Comparison of ENCODE assay signal across 15 cellular contexts in the genomic region with DNA sequence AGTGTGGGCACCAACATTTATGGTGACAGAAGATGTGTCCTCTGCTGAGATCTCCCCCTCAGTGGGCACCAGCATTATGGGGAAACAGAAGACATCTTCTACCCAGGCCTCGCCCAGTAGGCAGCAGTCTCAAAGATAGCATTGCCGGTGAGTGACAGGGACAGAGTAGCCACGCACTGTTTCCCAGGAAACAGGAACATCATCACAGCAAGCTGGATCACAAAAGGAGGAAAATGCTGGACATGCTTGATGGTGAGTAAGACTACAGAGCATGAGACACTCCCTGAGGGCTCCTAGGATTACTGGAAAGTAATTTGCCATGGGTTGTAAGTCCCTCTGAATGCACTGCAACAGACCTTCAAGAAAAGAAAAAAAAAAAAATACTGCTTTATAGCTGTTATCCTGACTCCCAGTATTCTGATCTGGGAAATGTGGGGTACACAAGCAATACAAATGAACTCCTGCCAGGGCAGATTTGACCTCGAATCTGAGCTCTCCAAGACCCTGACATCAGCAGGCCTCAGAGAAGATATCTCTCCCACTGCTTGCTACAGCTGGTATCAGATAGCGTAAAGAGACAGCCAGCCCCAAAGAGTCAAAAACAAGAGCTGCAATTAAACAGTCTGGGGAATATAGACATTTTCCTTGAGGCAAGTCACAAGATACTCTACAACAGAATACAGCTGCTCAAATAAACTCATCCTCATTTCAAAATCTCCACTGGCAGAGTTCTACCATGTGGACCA.
A peak's percentile ranks its signal among the peaks of the same experiment; 100 is the strongest.
DNase-seq lines count a peak whose midpoint lies in the region; ATAC-seq and TF ChIP-seq lines count a peak whose summit lies in the region.
"Had no signal": no experiment of that assay in that cellular context is flagged by ENCODE, and none has a peak within 500 bp of the region (broad histone marks: within the 10 kb centered on the region; RNA-seq: fewer than 3 reads in every experiment).

No MANE protein-coding gene starts in this region.

- BruUV-seq in PC-3 (replicated peaks; lab: Mats Ljungman, UMichigan) = no TSS peak

- H3K27ac ChIP-seq in PC-3 (ENCODE audit: low read length) (no peak overlapping the region), smooth muscle cell (ENCODE audit: low read depth) (peak overlapping the region; percentile 71), dorsolateral prefrontal cortex (peak overlapping the region in 2 of 59 donors; percentile 14 to 15)

- H3K9me2 ChIP-seq in PC-3 (replicated peaks; ENCODE audit: low read length) = no peaks in the 10 kb centered on the region

- intact Hi-C loops in PC-3 (cut with micrococcal nuclease) = no loop called here
- intact Hi-C loops in dorsolateral prefrontal cortex (cut with DNase I) = no loop called here

- H3K27me3 ChIP-seq in PC-3 (ENCODE audit: low read length) (no peaks in the 10 kb centered on the region), smooth muscle cell (ENCODE audit: low read depth) (no peaks in the 10 kb centered on the region), dorsolateral prefrontal cortex (peaks cover 0 to 9% (median 0%) of the 10 kb centered on the region in 45 donors)
- H3K27me3 ChIP-seq: MG63 had no signal

- H3K4me1 ChIP-seq in PC-3 (ENCODE audit: insufficient read depth, low read length) = peaks cover 7% of the 10 kb centered on the region; the same call in 1 of the 2 replicates
- H3K4me1 ChIP-seq in smooth muscle cell (ENCODE audit: low read depth) = peaks cover 5% of the 10 kb centered on the region

- H3K9me3 Mint-ChIP-seq in glutamatergic neuron (ENCODE audit: unreplicated experiment) = peaks cover 5% of the 10 kb centered on the region
- H3K9me3 Mint-ChIP-seq: activated naive CD8-positive, alpha-beta T cell treated with anti-CD3 and anti-CD28 coated beads, Interleukin-2, amount 10 ng/mL, durations not matched to agents 7 days and 5 days had no signal

- H3K4me3 ChIP-seq in PC-3 (ENCODE audit: low read length) (no peak overlapping the region), smooth muscle cell (no peak overlapping the region), dorsolateral prefrontal cortex (no peak overlapping the region)
- H3K4me3 ChIP-seq: MG63 had no signal

- H3K9me3 ChIP-seq in PC-3 (ENCODE audit: low read length) = no peaks in the 10 kb centered on the region
- no peaks in the 10 kb centered on the region for H3K9me3 ChIP-seq in smooth muscle cell (replicated peaks; ENCODE audit: low read depth)
- H3K9me3 ChIP-seq: MG63 had no signal

- POLR2A ChIA-PET in PC-3 (lab: Charles Lee; ENCODE audit: unreplicated experiment) = no interaction called here

- CTCF ChIA-PET in PC-3 (lab: Charles Lee) = interaction anchor here (0.6 kb wide), 1 partner anchor 163 kb away, joined by 3 read pairs; no protein-coding TSS in a partner anchor

- ATAC-seq in PC-3 = no peak
- ATAC-seq: activated CD8-positive, alpha-beta T cell treated with anti-CD3 and anti-CD28 coated beads, Interleukin-2, amount 10 ng/mL, durations not matched to agents 7 days and 5 days; right cardiac atrium had no signal

- H3K4me2 ChIP-seq in PC-3 (ENCODE audit: low read length) = no peak overlapping the region
- H3K4me2 ChIP-seq in smooth muscle cell = peak overlapping the region; percentile 21

- H3K79me2 ChIP-seq in PC-3 (ENCODE audit: low read length) = no peaks in the 10 kb centered on the region
- H3K79me2 ChIP-seq in smooth muscle cell (ENCODE audit: low read depth) = no peaks in the 10 kb centered on the region

- H3K36me3 ChIP-seq in PC-3 (ENCODE audit: low read depth, low read length) (no peaks in the 10 kb centered on the region), smooth muscle cell (ENCODE audit: low read depth) (no peaks in the 10 kb centered on the region)
- H3K36me3 ChIP-seq: MG63 had no signal

- H4K20me1 ChIP-seq in PC-3 (ENCODE audit: low read length) (no peaks in the 10 kb centered on the region), smooth muscle cell (ENCODE audit: low read depth) (no peaks in the 10 kb centered on the region)

- peaks cover 6% of the 10 kb centered on the region for H3K36me3 Mint-ChIP-seq in glutamatergic neuron (ENCODE audit: unreplicated experiment)
- H3K36me3 Mint-ChIP-seq: activated naive CD8-positive, alpha-beta T cell treated with anti-CD3 and anti-CD28 coated beads, Interleukin-2, amount 10 ng/mL, durations not matched to agents 7 days and 5 days had no signal

- H3K9ac ChIP-seq in PC-3 (ENCODE audit: low read length) (no peak overlapping the region), smooth muscle cell (ENCODE audit: low read depth) (peak overlapping the region; percentile 9)

- TF ChIP-seq CTCF in PC-3 (conservative IDR thresholded peaks at IDR 0.05; ENCODE audit: low read depth, low read length) (no peak), glutamatergic neuron (IDR thresholded peaks at IDR 0.05; ENCODE audit: partially characterized antibody, unreplicated experiment) (no peak), smooth muscle cell (IDR thresholded peaks at IDR 0.05; ENCODE audit: borderline replicate concordance, insufficient read depth, poor library complexity, severe bottlenecking) (no peak), dorsolateral prefrontal cortex (IDR thresholded peaks at IDR 0.05 in 54 of 56, conservative IDR thresholded peaks at IDR 0.05 in 2 of 56; ENCODE audit: low read depth in 1 of 56, partially characterized antibody in 56 of 56) (no peak)

- H3K27ac Mint-ChIP-seq in glutamatergic neuron (ENCODE audit: unreplicated experiment) = peak overlapping the region; percentile 53
- H3K27ac Mint-ChIP-seq: activated CD8-positive, alpha-beta T cell treated with anti-CD3 and anti-CD28 coated beads, Interleukin-2, amount 10 ng/mL, durations not matched to agents 7 days and 5 days; activated naive CD8-positive, alpha-beta T cell treated with anti-CD3 and anti-CD28 coated beads, Interleukin-2, amount 10 ng/mL, durations not matched to agents 7 days and 5 days had no signal

- no peaks in the 10 kb centered on the region for H3K27me3 Mint-ChIP-seq in glutamatergic neuron (ENCODE audit: unreplicated experiment)

- peak overlapping the region; percentile 35 for H3K4me3 Mint-ChIP-seq in glutamatergic neuron (ENCODE audit: unreplicated experiment)
- H3K4me3 Mint-ChIP-seq: activated CD8-positive, alpha-beta T cell treated with anti-CD3 and anti-CD28 coated beads, Interleukin-2, amount 10 ng/mL, durations not matched to agents 7 days and 5 days; activated naive CD8-positive, alpha-beta T cell treated with anti-CD3 and anti-CD28 coated beads, Interleukin-2, amount 10 ng/mL, durations not matched to agents 7 days and 5 days had no signal

- DNase-seq in NCI-H1105 treated with DMSO at 0.1 percent for 48 hours (lab: John Stamatoyannopoulos, UW) = peak; percentile 11
- no peak for DNase-seq in NCI-H1105 (lab: John Stamatoyannopoulos, UW)
- peak; percentile 14 for DNase-seq in PC-3
- no peak for DNase-seq in glutamatergic neuron
- no peak for DNase-seq in smooth muscle cell (lab: John Stamatoyannopoulos, UW; ENCODE audit: unreplicated experiment)
- DNase-seq in dorsolateral prefrontal cortex = no peak
- DNase-seq in midbrain (lab: John Stamatoyannopoulos, UW) = no peak
- no peak for DNase-seq in NCI-H128 (lab: John Stamatoyannopoulos, UW; ENCODE audit: unreplicated experiment)
- DNase-seq: activated CD8-positive, alpha-beta T cell treated with anti-CD3 and anti-CD28 coated beads, Interleukin-2, amount 10 ng/mL, durations not matched to agents 7 days and 5 days; activated naive CD8-positive, alpha-beta T cell treated with anti-CD3 and anti-CD28 coated beads, Interleukin-2, amount 10 ng/mL, durations not matched to agents 7 days and 5 days; C1 segment of cervical spinal cord; DND-41; MG63; right cardiac atrium; RPMI8226 had no signal

- H3F3A ChIP-seq in PC-3 (ENCODE audit: low read length, unreplicated experiment) (no peaks in the 10 kb centered on the region), smooth muscle cell (ENCODE audit: low read depth) (no peaks in the 10 kb centered on the region)

- peaks cover 19% of the 10 kb centered on the region for H3K4me1 Mint-ChIP-seq in glutamatergic neuron (ENCODE audit: low read depth, unreplicated experiment)
- H3K4me1 Mint-ChIP-seq: activated naive CD8-positive, alpha-beta T cell treated with anti-CD3 and anti-CD28 coated beads, Interleukin-2, amount 10 ng/mL, durations not matched to agents 7 days and 5 days had no signal

- 46% methylated on average over 5 of the region's 5 CpGs for WGBS in smooth muscle cell (ENCODE audit: low lambda C conversion rate)

- no peak overlapping the region for H2AFZ ChIP-seq in PC-3 (ENCODE audit: low read length)
- H2AFZ ChIP-seq in smooth muscle cell (ENCODE audit: low read depth) = no peak overlapping the region

Comparison
In these comparisons a context has a peak if more than half of its experiments do, and no peak if none do; other contexts are left out.
1. DNase-seq: peak in NCI-H1105 treated with DMSO at 0.1 percent for 48 hours (single experiment) and PC-3 (single experiment); none in NCI-H1105 (single experiment), glutamatergic neuron (single experiment), smooth muscle cell (single experiment), dorsolateral prefrontal cortex (0 of 10), midbrain (single experiment) and NCI-H128 (single experiment).